8 cellular contexts compared by ENCODE assay signal in genomic region chr6:44431118-44431725, GRCh38. TPM values are rescaled to one million over a fixed set of nuclear protein-coding genes. Genes with fewer than 3 reads are reported as not detected.
DNase-seq lines count a peak whose midpoint lies in the region; ATAC-seq and TF ChIP-seq lines count a peak whose summit lies in the region.

No MANE protein-coding gene starts in this region.

- TF ChIP-seq POLR2A in stomach (IDR thresholded peaks at IDR 0.05), result no peak
- no peak for TF ChIP-seq POLR2A in lower leg skin (IDR thresholded peaks at IDR 0.05)

- ATAC-seq in left colon, result peak; percentile 73

- H3K27ac ChIP-seq in 22Rv1 (no peak overlapping the region), SK-N-SH (ENCODE audit: low read depth in 2 of 2, low read length in 1 of 2) (no peak overlapping the region), stomach (no peak overlapping the region)

- TF ChIP-seq CTCF in 22Rv1 (IDR thresholded peaks at IDR 0.05), result peak; percentile 84
- TF ChIP-seq CTCF in SK-N-SH (IDR thresholded peaks at IDR 0.05), result peak; percentile 84
- TF ChIP-seq CTCF in cardiac fibroblast (IDR thresholded peaks at IDR 0.05; ENCODE audit: low read depth, low read length), result peak; percentile 69
- TF ChIP-seq CTCF in stomach (IDR thresholded peaks at IDR 0.05), result peak in 5 of 7 experiments; percentile 35 to 72 (median 63)
- TF ChIP-seq CTCF in lower leg skin (IDR thresholded peaks at IDR 0.05), result no peak

- DNase-seq in EL (peak; percentile 77), Kasumi-1 (lab: John Stamatoyannopoulos, UW) (peak; percentile 70 to 75), SK-N-SH (peak; percentile 38), cardiac fibroblast (ENCODE audit: low read depth in 2 of 2) (peak; percentile 79 to 84), left colon (peak; percentile 34 to 57), stomach (peak; percentile 37), lower leg skin (ENCODE audit: low spot score in 2 of 2) (no peak)

- WGBS in SK-N-SH (ENCODE audit: low lambda C conversion rate), result 89% methylated on average over 1 of the region's 1 CpG
- WGBS in stomach, 5 donors, result 86 to 96% (median 92%) methylated on average over 1 of the region's 1 CpG
- WGBS in lower leg skin, 2 donors, result 68 to 75% methylated on average over 1 of the region's 1 CpG

- H3K4me1 ChIP-seq in SK-N-SH (ENCODE audit: control insufficient read depth in 1 of 2, insufficient read depth in 2 of 2, low read depth in 1 of 2, low read length in 1 of 2) (peaks cover 3 to 6% of the 10 kb centered on the region in 2 experiments; a peak in 3 of 4 replicates), stomach (peaks cover 0 to 46% (median 19%) of the 10 kb centered on the region in 4 donors)

- H3K9me3 ChIP-seq in SK-N-SH, result no peaks in the 10 kb centered on the region
- no peaks in the 10 kb centered on the region for H3K9me3 ChIP-seq in stomach

- H3K4me3 ChIP-seq in SK-N-SH (ENCODE audit: low read depth in 2 of 2, low read length in 1 of 2) (no peak overlapping the region; a peak in 1 of 4 replicates), cardiac fibroblast (replicated peaks in 1 of 2; ENCODE audit: low read depth in 2 of 2, low read length in 2 of 2) (no peak overlapping the region), stomach (no peak overlapping the region), lower leg skin (ENCODE audit: low read depth, poor library complexity, severe bottlenecking) (no peak overlapping the region)

- POLR2A ChIA-PET in SK-N-SH (lab: Yijun Ruan, JAX), result no interaction called here

- peak; percentile 86 for TF ChIP-seq RAD21 in SK-N-SH (IDR thresholded peaks at IDR 0.05; ENCODE audit: low read length)

- no peaks in the 10 kb centered on the region for H4K20me1 ChIP-seq in SK-N-SH (ENCODE audit: insufficient read depth)

- no peak overlapping the region for H3K4me2 ChIP-seq in SK-N-SH

- TF ChIP-seq EP300 in SK-N-SH (IDR thresholded peaks at IDR 0.05; ENCODE audit: borderline replicate concordance in 1 of 2, low read depth in 1 of 2, low read length in 1 of 2) (no peak), stomach (IDR thresholded peaks at IDR 0.05) (no peak)

- peaks cover 51 to 60% of the 10 kb centered on the region in 2 experiments for H3K36me3 ChIP-seq in SK-N-SH (replicated peaks in 1 of 2; ENCODE audit: control insufficient read depth in 1 of 2, insufficient read depth in 2 of 2, low read length in 1 of 2)
- peaks cover 0 to 74% (median 50%) of the 10 kb centered on the region in 4 donors for H3K36me3 ChIP-seq in stomach

- H3K9me2 ChIP-seq in SK-N-SH, result no peaks in the 10 kb centered on the region

- H3K27me3 ChIP-seq in SK-N-SH (ENCODE audit: insufficient read depth), result no peaks in the 10 kb centered on the region
- no peaks in the 10 kb centered on the region for H3K27me3 ChIP-seq in stomach

- no peak overlapping the region for H3K9ac ChIP-seq in SK-N-SH

- H3F3A ChIP-seq in SK-N-SH (replicated peaks; ENCODE audit: insufficient read depth), result peaks cover 9% of the 10 kb centered on the region

- peaks cover 18% of the 10 kb centered on the region for H3K79me2 ChIP-seq in SK-N-SH (ENCODE audit: insufficient read depth)

- no peak overlapping the region for H2AFZ ChIP-seq in SK-N-SH (ENCODE audit: low read depth)

- CTCF ChIA-PET in SK-N-SH (lab: Yijun Ruan, JAX), result interaction anchor here (0.6 to 14.1 kb wide), 22 partner anchors 9 to 105 kb away, joined by 3 to 154 read pairs (median 6); no protein-coding TSS in a partner anchor

- intact Hi-C loops in left colon (cut with DNase I, micrococcal nuclease) (no loop called here), stomach (cut with DNase I; ENCODE audit: low total_unique reads) (no loop called here), lower leg skin (cut with DNase I; ENCODE audit: low total_unique reads) (no loop called here)

TF ChIP-seq in SK-N-SH, 30 proteins besides CTCF, POLR2A, EP300 and RAD21:
- TF ChIP-seq SMC3 (IDR thresholded peaks at IDR 0.05; ENCODE audit: low read depth, low read length) (peak; percentile 48), FOSL2 (IDR thresholded peaks at IDR 0.05; ENCODE audit: borderline replicate concordance, low read depth) (no peak)

RNA-seq across cellular contexts. Expression of gene CDC5L, which starts 43.7 kb away (rescaled TPM):
- polyA plus RNA-seq in SK-N-SH (2012; rRNA removed) (6.0 and 7.3 TPM in 2 replicates), stomach (1 to 10 TPM; 5.4 to 6.4 (median 6.4) TPM)
- polyA plus RNA-seq in SK-N-SH (2012; cell fraction: cytosol; rRNA removed), result 8.3 and 9.5 TPM in 2 replicates
- 3.1 and 5.9 TPM in 2 replicates for polyA plus RNA-seq in SK-N-SH (2012; cell fraction: nucleus; rRNA removed)
- total RNA-seq in left colon (10 to 100 TPM; 15.7 to 16.4 TPM), stomach (10 to 100 TPM in 3 of 5 donors, 1 to 10 TPM in 2; 4.9 to 29.2 (median 10.3) TPM), lower leg skin (10 to 100 TPM; 12.3 to 19.2 (median 13.9) TPM)

Comparison
In these comparisons a context has a peak if more than half of its experiments do, and no peak if none do; other contexts are left out.
1. CTCF ChIP-seq: peak in 22Rv1 (single experiment), SK-N-SH (single experiment), cardiac fibroblast (single experiment) and stomach (5 of 7); none in lower leg skin (0 of 3).
2. DNase-seq: peak in EL (single experiment), Kasumi-1 (2 of 2), SK-N-SH (single experiment), cardiac fibroblast (2 of 2), left colon (2 of 2) and stomach (single experiment); none in lower leg skin (0 of 2).